In genomic region chr15:63870403-63871209, GRCh38 we compare ENCODE assay signal across 8 cellular contexts. TPM values are rescaled to one million over a fixed set of nuclear protein-coding genes. Genes with fewer than 3 reads are reported as not detected.
DNase-seq lines count a peak whose midpoint lies in the region; ATAC-seq, FAIRE-seq and TF ChIP-seq lines count a peak whose summit lies in the region.

No MANE protein-coding gene starts in this region.

- H3K36me3 ChIP-seq in pancreas (no peaks in the 10 kb centered on the region), Peyer's patch (no peaks in the 10 kb centered on the region)

- TF ChIP-seq CTCF in pancreas (IDR thresholded peaks at IDR 0.05) = no peak
- TF ChIP-seq CTCF in Peyer's patch (IDR thresholded peaks at IDR 0.05) = no peak

- H3K27ac ChIP-seq in pancreas (no peak overlapping the region), Peyer's patch (no peak overlapping the region)

- intact Hi-C loops in pancreas (cut with DNase I) = no loop called here

- DNase-seq in GM04504 (ENCODE audit: low read depth) = peak; percentile 69
- DNase-seq in RKO (ENCODE audit: low spot score) = peak; percentile 68
- DNase-seq in pancreas = peak in 1 of 6 donors; percentile 35
- DNase-seq in Peyer's patch = no peak

- ATAC-seq in esophagus mucosa = peak; percentile 79
- peak in 3 of 4 donors; percentile 72 to 93 (median 79) for ATAC-seq in pancreas
- ATAC-seq in HG02610 (IDR thresholded peaks at IDR 0.05; ENCODE audit: unreplicated experiment) = no peak
- no peak for ATAC-seq in GM18873 (IDR thresholded peaks at IDR 0.05; ENCODE audit: low FRiP score, unreplicated experiment)
- no peak for ATAC-seq in HG02884 (IDR thresholded peaks at IDR 0.05; ENCODE audit: unreplicated experiment)

- no peaks in the 10 kb centered on the region for H3K27me3 ChIP-seq in pancreas
- H3K27me3 ChIP-seq in Peyer's patch = no peaks in the 10 kb centered on the region

- FAIRE-seq in pancreas (lab: Jason Lieb, UNC) = no peak

- TF ChIP-seq POLR2A in Peyer's patch (IDR thresholded peaks at IDR 0.05) = no peak

- 60 to 69% methylated on average over 6 of the region's 6 CpGs for WGBS in pancreas, 2 donors

- H3K4me3 ChIP-seq in pancreas (no peak overlapping the region), Peyer's patch (no peak overlapping the region)

- H3K4me1 ChIP-seq in pancreas (no peaks in the 10 kb centered on the region), Peyer's patch (no peaks in the 10 kb centered on the region)

- H3K9me3 ChIP-seq in pancreas (no peaks in the 10 kb centered on the region), Peyer's patch (no peaks in the 10 kb centered on the region)

RNA-seq across cellular contexts. Expression of gene HERC1, which starts 36.9 kb away (rescaled TPM):
- total RNA-seq in esophagus mucosa (41.5 TPM), pancreas (10 to 100 TPM; 28.5 to 53.3 (median 46.7) TPM), Peyer's patch (100 to 1,000 TPM in 3 of 4 donors, 10 to 100 TPM in 1; 76.0 to 176 (median 102) TPM)
- polyA plus RNA-seq in pancreas = 10 to 100 TPM; 11.8 to 30.5 TPM

Comparison
In these comparisons a context has a peak if more than half of its experiments do, and no peak if none do; other contexts are left out.
1. DNase-seq: peak in GM04504 (single experiment) and RKO (single experiment); none in Peyer's patch (0 of 3).
2. ATAC-seq: peak in esophagus mucosa (single experiment) and pancreas (3 of 4); none in HG02610 (single experiment), GM18873 (single experiment) and HG02884 (single experiment).